10 cellular contexts compared by ENCODE assay signal in genomic region chr5:9716838-9717281, GRCh38.
DNase-seq lines count a peak whose midpoint lies in the region; ATAC-seq and TF ChIP-seq lines count a peak whose summit lies in the region.
"Had no signal": no experiment of that assay in that cellular context is flagged by ENCODE, and none has a peak within 500 bp of the region (broad histone marks: within the 10 kb centered on the region; RNA-seq: fewer than 3 reads in every experiment).

No MANE protein-coding gene starts in this region.

- H3K4me1 ChIP-seq in Loucy (ENCODE audit: insufficient read depth, low read length, poor library complexity, severe bottlenecking) (no peaks in the 10 kb centered on the region), tibial artery (no peaks in the 10 kb centered on the region)

- no peak overlapping the region for H3K4me3 Mint-ChIP-seq in glutamatergic neuron (ENCODE audit: unreplicated experiment)

- H3K9me3 ChIP-seq in Loucy (ENCODE audit: insufficient read depth, low read depth, low read length) (no peaks in the 10 kb centered on the region), tibial artery (no peaks in the 10 kb centered on the region)

- no peaks in the 10 kb centered on the region for H3K79me2 ChIP-seq in Loucy (ENCODE audit: insufficient read depth, low read length)

- H3K36me3 Mint-ChIP-seq in glutamatergic neuron (ENCODE audit: unreplicated experiment): no peaks in the 10 kb centered on the region

- H2AFZ ChIP-seq in Loucy (ENCODE audit: low read length): 0 out of 2 replicates have a peak overlapping the region, but pooled peaks have one; percentile 28

- DNase-seq in HCEC 1CT (peak; percentile 71), foreskin fibroblast (peak; percentile 92 to 93), tibial artery (no peak), glutamatergic neuron (no peak), omental fat pad (ENCODE audit: low spot score) (no peak)
- DNase-seq in activated CD8-positive, alpha-beta memory T cell treated with anti-CD3 and anti-CD28 coated beads, Interleukin-2, amount 50 U/mL, for 4 hours: no peak
- DNase-seq: DMS 273 treated with DMSO at 0.1 percent for 48 hours had no signal

- ATAC-seq in GM18498 (IDR thresholded peaks at IDR 0.05; ENCODE audit: unreplicated experiment): peak; percentile 81
- ATAC-seq in omental fat pad (ENCODE audit: low FRiP score): no peak
- ATAC-seq: activated CD4-positive, CD25-positive, alpha-beta regulatory T cell treated with anti-CD3 and anti-CD28 coated beads, Interleukin-2, amount 50 U/mL, for 24 hours had no signal

- no peak overlapping the region for H3K27ac Mint-ChIP-seq in glutamatergic neuron (ENCODE audit: unreplicated experiment)

- H3K27me3 Mint-ChIP-seq in glutamatergic neuron (ENCODE audit: unreplicated experiment): peaks cover 2% of the 10 kb centered on the region

- H3K36me3 ChIP-seq in Loucy (ENCODE audit: insufficient read depth, low read length) (no peaks in the 10 kb centered on the region), tibial artery (no peaks in the 10 kb centered on the region)

- peaks cover 2% of the 10 kb centered on the region for H3K9me3 Mint-ChIP-seq in glutamatergic neuron (ENCODE audit: unreplicated experiment)

- H3K4me3 ChIP-seq in Loucy (ENCODE audit: low read length, poor library complexity, severe bottlenecking) (no peak overlapping the region), foreskin fibroblast (ENCODE audit: low read depth in 1 of 2, low read length in 2 of 2) (no peak overlapping the region), tibial artery (no peak overlapping the region)

- no peaks in the 10 kb centered on the region for H3F3A ChIP-seq in Loucy (ENCODE audit: low read depth)

- H3K4me2 ChIP-seq in Loucy (ENCODE audit: low read depth, low read length, poor library complexity, severe bottlenecking): no peak overlapping the region

- H4K20me1 ChIP-seq in Loucy (ENCODE audit: insufficient read depth, low read length, poor library complexity, severe bottlenecking): no peaks in the 10 kb centered on the region

- no peak overlapping the region for H3K9ac ChIP-seq in Loucy (ENCODE audit: low read depth, low read length, poor library complexity, severe bottlenecking)

- TF ChIP-seq CTCF in Loucy (conservative IDR thresholded peaks at IDR 0.05; ENCODE audit: low read length) (no peak), foreskin fibroblast (IDR thresholded peaks at IDR 0.05; ENCODE audit: low read depth, low read length) (no peak), tibial artery (IDR thresholded peaks at IDR 0.05) (no peak), glutamatergic neuron (IDR thresholded peaks at IDR 0.05; ENCODE audit: partially characterized antibody, unreplicated experiment) (no peak), omental fat pad (IDR thresholded peaks at IDR 0.05) (no peak)

- no peak overlapping the region for H3K27ac ChIP-seq in tibial artery

- H3K27me3 ChIP-seq in Loucy (ENCODE audit: insufficient read depth, low read length, poor library complexity, severe bottlenecking) (no peaks in the 10 kb centered on the region), tibial artery (no peaks in the 10 kb centered on the region)

- intact Hi-C loops in tibial artery (cut with DNase I; ENCODE audit: low total_unique reads): no loop called here

- H3K4me1 Mint-ChIP-seq in glutamatergic neuron (ENCODE audit: low read depth, unreplicated experiment): peaks cover 14% of the 10 kb centered on the region

- no peaks in the 10 kb centered on the region for H3K9me2 ChIP-seq in Loucy (replicated peaks; ENCODE audit: low read depth, low read length)

Comparison
In these comparisons a context has a peak if more than half of its experiments do, and no peak if none do; other contexts are left out.
1. DNase-seq: peak in HCEC 1CT (single experiment) and foreskin fibroblast (2 of 2); none in activated CD8-positive, alpha-beta memory T cell treated with anti-CD3 and anti-CD28 coated beads, Interleukin-2, amount 50 U/mL, for 4 hours (single experiment), tibial artery (0 of 2), glutamatergic neuron (single experiment) and omental fat pad (single experiment).